8 cellular contexts compared by ENCODE assay signal in genomic region chr1:51990478-51990965, GRCh38. TPM values are rescaled to one million over a fixed set of nuclear protein-coding genes. Genes with fewer than 3 reads are reported as not detected.
A peak's percentile ranks its signal among the peaks of the same experiment; 100 is the strongest.
DNase-seq lines count a peak whose midpoint lies in the region; ATAC-seq and TF ChIP-seq lines count a peak whose summit lies in the region.

Gene RAB3B, minus strand, starts transcription at chr1:51990700. Its CDS starts 13,583 bp downstream, at chr1:51977117.

- no peaks in the 10 kb centered on the region for H3K9me3 Mint-ChIP-seq in activated CD4-positive, alpha-beta T cell treated with anti-CD3 and anti-CD28 coated beads, Interleukin-2, amount 10 ng/mL, durations not matched to agents 7 days and 5 days
- H3K9me3 Mint-ChIP-seq in memory B cell: no peaks in the 10 kb centered on the region

- no peak within 1 kb of the TSS for H3K27ac ChIP-seq in dorsolateral prefrontal cortex

- POLR2A ChIA-PET in activated CD4-positive, alpha-beta T cell treated with anti-CD3 and anti-CD28 coated beads, Interleukin-2, amount 10 ng/mL, durations not matched to agents 7 days and 5 days (lab: Charles Lee): no interaction called here

- peaks cover 7% of the 10 kb centered on the region for H3K4me1 Mint-ChIP-seq in activated CD4-positive, alpha-beta T cell treated with anti-CD3 and anti-CD28 coated beads, Interleukin-2, amount 10 ng/mL, durations not matched to agents 7 days and 5 days
- peaks cover 17% of the 10 kb centered on the region for H3K4me1 Mint-ChIP-seq in memory B cell

- ATAC-seq in HG02798 (IDR thresholded peaks at IDR 0.05; ENCODE audit: poor library complexity, unreplicated experiment) (peak; percentile 92), memory B cell (ENCODE audit: low read depth) (peak; percentile 88)

- H3K4me3 ChIP-seq in GM08714 (ENCODE audit: low read length): peak within 1 kb of the TSS; percentile 57; the same call in 1 of the 2 replicates
- peak within 1 kb of the TSS; percentile 12 to 69 (median 51) for H3K4me3 ChIP-seq in dorsolateral prefrontal cortex

- peaks cover 42% of the 10 kb centered on the region for H3K27me3 Mint-ChIP-seq in activated CD4-positive, alpha-beta T cell treated with anti-CD3 and anti-CD28 coated beads, Interleukin-2, amount 10 ng/mL, durations not matched to agents 7 days and 5 days
- peaks cover 33% of the 10 kb centered on the region for H3K27me3 Mint-ChIP-seq in memory B cell

- CTCF ChIA-PET in activated CD4-positive, alpha-beta T cell treated with anti-CD3 and anti-CD28 coated beads, Interleukin-2, amount 10 ng/mL, durations not matched to agents 7 days and 5 days (lab: Charles Lee): interaction anchor here (0.6 kb wide), 1 partner anchor 253 kb away, joined by 3 read pairs; no protein-coding TSS in a partner anchor

- peak; percentile 51 for DNase-seq in NCI-H2171 (lab: John Stamatoyannopoulos, UW)
- DNase-seq in activated CD4-positive, alpha-beta T cell treated with anti-CD3 and anti-CD28 coated beads, Interleukin-2, amount 10 ng/mL, durations not matched to agents 7 days and 5 days: peak; percentile 63
- DNase-seq in dorsolateral prefrontal cortex: peak in 8 of 10 donors; percentile 4 to 60 (median 40)
- DNase-seq in memory B cell (ENCODE audit: low spot score in 2 of 2): peak; percentile 52 to 66
- DNase-seq in stimulated activated CD8-positive, alpha-beta memory T cell treated with anti-CD3 and anti-CD28 coated beads, Interleukin-15, amount 100 ng/mL, for 4 hours (ENCODE audit: low read depth in 2 of 2): peak; percentile 66 to 73
- no peak for DNase-seq in foreskin melanocyte

- no peak within 1 kb of the TSS for H3K27ac Mint-ChIP-seq in activated CD4-positive, alpha-beta T cell treated with anti-CD3 and anti-CD28 coated beads, Interleukin-2, amount 10 ng/mL, durations not matched to agents 7 days and 5 days
- H3K27ac Mint-ChIP-seq in memory B cell: peak within 1 kb of the TSS; percentile 46

- H3K27me3 ChIP-seq in dorsolateral prefrontal cortex: peaks cover 0 to 51% (median 33%) of the 10 kb centered on the region in 45 donors

- H3K36me3 Mint-ChIP-seq in activated CD4-positive, alpha-beta T cell treated with anti-CD3 and anti-CD28 coated beads, Interleukin-2, amount 10 ng/mL, durations not matched to agents 7 days and 5 days (ENCODE audit: low read depth): no peaks in the 10 kb centered on the region
- no peaks in the 10 kb centered on the region for H3K36me3 Mint-ChIP-seq in memory B cell

- peak within 1 kb of the TSS; percentile 70 for H3K4me3 Mint-ChIP-seq in activated CD4-positive, alpha-beta T cell treated with anti-CD3 and anti-CD28 coated beads, Interleukin-2, amount 10 ng/mL, durations not matched to agents 7 days and 5 days
- peak within 1 kb of the TSS; percentile 77 for H3K4me3 Mint-ChIP-seq in memory B cell

- intact Hi-C loops in dorsolateral prefrontal cortex (cut with DNase I): no loop called here

- TF ChIP-seq CTCF in dorsolateral prefrontal cortex (IDR thresholded peaks at IDR 0.05 in 54 of 56, conservative IDR thresholded peaks at IDR 0.05 in 2 of 56; ENCODE audit: low read depth in 1 of 56, partially characterized antibody in 56 of 56): no peak

RNA-seq across cellular contexts. Expression of gene RAB3B, which starts in this region (rescaled TPM):
- under 1 TPM; 0.02 TPM for total RNA-seq in activated CD4-positive, alpha-beta T cell treated with anti-CD3 and anti-CD28 coated beads, Interleukin-2, amount 10 ng/mL, durations not matched to agents 7 days and 5 days
- total RNA-seq in dorsolateral prefrontal cortex: 10 to 100 TPM in 62 of 120 experiments, 1 to 10 TPM in 58; 2.2 to 28.2 (median 10.1) TPM

Comparison
In these comparisons a context has a peak if more than half of its experiments do, and no peak if none do; other contexts are left out.
1. Peak in DNase-seq in activated CD4-positive, alpha-beta T cell treated with anti-CD3 and anti-CD28 coated beads, Interleukin-2, amount 10 ng/mL, durations not matched to agents 7 days and 5 days; RNA of the gene not detected or under 1 TPM.